In the genomic region with DNA sequence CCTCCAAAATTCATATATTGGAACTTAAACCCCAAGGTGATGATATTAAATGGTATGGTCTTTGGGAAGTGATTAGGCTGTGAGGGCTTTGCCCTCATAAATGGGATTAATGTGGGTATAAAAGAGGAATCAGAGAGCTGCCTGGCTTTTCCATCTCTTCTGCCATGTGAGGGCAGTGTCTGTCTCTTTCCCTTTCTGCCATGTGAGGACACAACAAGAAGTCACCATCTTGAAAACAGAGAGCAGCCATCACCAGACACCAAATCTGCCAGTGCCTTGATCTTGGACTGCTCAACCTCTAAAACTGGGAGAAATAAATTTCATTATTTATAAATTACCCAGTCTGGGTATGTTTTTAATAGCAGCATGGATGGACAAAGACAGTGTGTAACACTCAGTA, we compare ENCODE assay signal across 21 cellular contexts.
DNase-seq lines count a peak whose midpoint lies in the region; ATAC-seq, FAIRE-seq and TF ChIP-seq lines count a peak whose summit lies in the region.
"Had no signal": no experiment of that assay in that cellular context is flagged by ENCODE, and none has a peak within 500 bp of the region (broad histone marks: within the 10 kb centered on the region; RNA-seq: fewer than 3 reads in every experiment).

No MANE protein-coding gene starts in this region.

- ATAC-seq in A549 (peak in 1 of 2 experiments; percentile 49; a peak in 1 of 6 replicates), HepG2 (no peak; the same call in 2 of the 3 replicates)
- no peak for ATAC-seq in activated T-cell treated with anti-CD3 and anti-CD28 coated beads, Interleukin-2, amount 50 U/mL, for 72 hours (replicated peaks in 1 of 2)
- ATAC-seq: Right ventricle myocardium inferior had no signal

- TF ChIP-seq EP300 in A549 (IDR thresholded peaks at IDR 0.05) (no peak), HepG2 (IDR thresholded peaks at IDR 0.05; ENCODE audit: low read depth in 2 of 2, low read length in 2 of 2) (no peak), HepG2 (CRISPR knock-in tag; IDR thresholded peaks at IDR 0.05; ENCODE audit: borderline replicate concordance) (no peak)

- H3K4me3 Mint-ChIP-seq in activated T-helper 1 cell treated with anti-CD3 and anti-CD28 coated beads, Interleukin-12 subunit alpha, Interleukin-12 subunit beta, Interleukin-2, Interleukin-4 antibody, amounts not matched to agents 30 ng/mL and 10 ng/mL and 1 ng/mL, durations not matched to agents 14 hours and 24 hours and 36 hours = no peak overlapping the region
- no peak overlapping the region for H3K4me3 Mint-ChIP-seq in activated T-cell treated with anti-CD3 and anti-CD28 coated beads, Interleukin-2, amount 50 U/mL, for 72 hours
- H3K4me3 Mint-ChIP-seq: B cell; CD4-positive, alpha-beta memory T cell; HFFc6 had no signal

- H2AFZ ChIP-seq in HepG2 (ENCODE audit: low read length) = no peak overlapping the region
- H2AFZ ChIP-seq: PC-9 had no signal

- no peaks in the 10 kb centered on the region for H3K79me2 ChIP-seq in HepG2 (ENCODE audit: insufficient read depth, low read length)

- H4K20me1 ChIP-seq in HepG2 (ENCODE audit: insufficient read depth, low read length) = no peaks in the 10 kb centered on the region

- TF ChIP-seq RAD21 in A549 (conservative IDR thresholded peaks at IDR 0.05 in 1 of 2, IDR thresholded peaks at IDR 0.05 in 1 of 2) (peak in 1 of 2 experiments; percentile 14; a peak in 1 of 5 replicates), HepG2 (CRISPR knock-in tag; IDR thresholded peaks at IDR 0.05) (no peak)

- no peak overlapping the region for H3K4me2 ChIP-seq in A549
- no peak overlapping the region for H3K4me2 ChIP-seq in HepG2 (ENCODE audit: low read depth, low read length)
- H3K4me2 ChIP-seq: PC-9, SK-N-SH had no signal

- no TSS peak for BruUV-seq in HepG2 (replicated peaks; lab: Mats Ljungman, UMichigan)

- no peaks in the 10 kb centered on the region for H3K9me3 ChIP-seq in A549
- no peaks in the 10 kb centered on the region for H3K9me3 ChIP-seq in HepG2 (ENCODE audit: low read length)

- FAIRE-seq in A549 (lab: Jason Lieb, UNC) (no peak), HepG2 (lab: Jason Lieb, UNC) (no peak)
- FAIRE-seq: D721Med had no signal

- TF ChIP-seq CTCF in A549 (IDR thresholded peaks at IDR 0.05) (no peak), HepG2 (CRISPR knock-in tag; IDR thresholded peaks at IDR 0.05) (peak; percentile 26; the same call in 1 of the 2 replicates)

- CTCF ChIA-PET in A549 (lab: Yijun Ruan, JAX) (interaction anchor here (0.8 to 2.1 kb wide), 2 partner anchors 8 to 12 kb away, joined by 3 to 5 read pairs; no protein-coding TSS in a partner anchor), HepG2 (lab: Yijun Ruan, JAX; ENCODE audit: low intra/inter-chr PET ratio, low total read pairs) (interaction anchor here (1.3 kb wide), 1 partner anchor 138 kb away, joined by 4 read pairs; no protein-coding TSS in a partner anchor)

- H3K4me1 Mint-ChIP-seq in activated T-helper 1 cell treated with anti-CD3 and anti-CD28 coated beads, Interleukin-12 subunit alpha, Interleukin-12 subunit beta, Interleukin-2, Interleukin-4 antibody, amounts not matched to agents 30 ng/mL and 10 ng/mL and 1 ng/mL, durations not matched to agents 14 hours and 24 hours and 36 hours (ENCODE audit: low read depth) = no peaks in the 10 kb centered on the region
- H3K4me1 Mint-ChIP-seq in activated T-cell treated with anti-CD3 and anti-CD28 coated beads, Interleukin-2, amount 50 U/mL, for 72 hours (ENCODE audit: low read depth) = no peaks in the 10 kb centered on the region
- H3K4me1 Mint-ChIP-seq: B cell; CD4-positive, alpha-beta memory T cell had no signal

- peaks cover 16% of the 10 kb centered on the region for H3K9me3 Mint-ChIP-seq in activated T-helper 1 cell treated with anti-CD3 and anti-CD28 coated beads, Interleukin-12 subunit alpha, Interleukin-12 subunit beta, Interleukin-2, Interleukin-4 antibody, amounts not matched to agents 30 ng/mL and 10 ng/mL and 1 ng/mL, durations not matched to agents 14 hours and 24 hours and 36 hours
- peaks cover 2% of the 10 kb centered on the region in 2 donors for H3K9me3 Mint-ChIP-seq in activated T-cell treated with anti-CD3 and anti-CD28 coated beads, Interleukin-2, amount 50 U/mL, for 72 hours

- POLR2A ChIA-PET in A549 (lab: Yijun Ruan, JAX) (no interaction called here), HepG2 (lab: Yijun Ruan, JAX) (no interaction called here)

- no peaks in the 10 kb centered on the region for H3K4me1 ChIP-seq in A549
- H3K4me1 ChIP-seq in HepG2 (ENCODE audit: insufficient read depth, low read length) = no peaks in the 10 kb centered on the region

- no peaks in the 10 kb centered on the region for H3K36me3 ChIP-seq in HepG2 (replicated peaks in 1 of 2; ENCODE audit: control insufficient read depth in 1 of 2, insufficient read depth in 2 of 2, low read length in 2 of 2)

- H3K27ac Mint-ChIP-seq in activated T-helper 1 cell treated with anti-CD3 and anti-CD28 coated beads, Interleukin-12 subunit alpha, Interleukin-12 subunit beta, Interleukin-2, Interleukin-4 antibody, amounts not matched to agents 30 ng/mL and 10 ng/mL and 1 ng/mL, durations not matched to agents 14 hours and 24 hours and 36 hours = no peak overlapping the region
- H3K27ac Mint-ChIP-seq in activated T-cell treated with anti-CD3 and anti-CD28 coated beads, Interleukin-2, amount 50 U/mL, for 72 hours = no peak overlapping the region
- H3K27ac Mint-ChIP-seq: B cell; CD4-positive, alpha-beta memory T cell; HFFc6 had no signal

- in situ Hi-C loops in HepG2 (cut with HindIII; ENCODE audit: extremely low pct_ligation_motif_present, low pct_unique_long_range_greater_than_20kb) = no loop called here

- H3K4me3 ChIP-seq in A549 (no peak overlapping the region), HepG2 (replicated peaks in 1 of 3; ENCODE audit: insufficient read depth in 1 of 3, low read depth in 2 of 3, low read length in 3 of 3) (no peak overlapping the region)
- H3K4me3 ChIP-seq: PC-9 had no signal

- intact Hi-C loops in HepG2 (cut with micrococcal nuclease; ENCODE audit: unreplicated experiment) = loop anchor here (1.0 kb wide), 1 partner anchor 138 kb away; no protein-coding TSS in a partner anchor
- intact Hi-C loops in activated T-helper 1 cell treated with anti-CD3 and anti-CD28 coated beads, Interleukin-12 subunit alpha, Interleukin-12 subunit beta, Interleukin-2, Interleukin-4 antibody, amounts not matched to agents 30 ng/mL and 10 ng/mL and 1 ng/mL, durations not matched to agents 14 hours and 24 hours and 36 hours (cut with micrococcal nuclease) = no loop called here

- no peak overlapping the region for H3K9ac ChIP-seq in HepG2 (ENCODE audit: insufficient read depth, low read depth, low read length)
- H3K9ac ChIP-seq: SK-N-SH had no signal

- no peaks in the 10 kb centered on the region for H3K27me3 Mint-ChIP-seq in activated T-helper 1 cell treated with anti-CD3 and anti-CD28 coated beads, Interleukin-12 subunit alpha, Interleukin-12 subunit beta, Interleukin-2, Interleukin-4 antibody, amounts not matched to agents 30 ng/mL and 10 ng/mL and 1 ng/mL, durations not matched to agents 14 hours and 24 hours and 36 hours (ENCODE audit: insufficient read depth)
- no peaks in the 10 kb centered on the region for H3K27me3 Mint-ChIP-seq in activated T-cell treated with anti-CD3 and anti-CD28 coated beads, Interleukin-2, amount 50 U/mL, for 72 hours (ENCODE audit: low read depth)
- H3K27me3 Mint-ChIP-seq: B cell; CD4-positive, alpha-beta memory T cell had no signal

- H3K27ac ChIP-seq in A549 = no peak overlapping the region
- no peak overlapping the region for H3K27ac ChIP-seq in HepG2 (ENCODE audit: extremely low read length, insufficient read depth, low read length)
- H3K27ac ChIP-seq: PC-9 had no signal

- no peaks in the 10 kb centered on the region for H3K27me3 ChIP-seq in HepG2 (ENCODE audit: control insufficient read depth in 1 of 2, insufficient read depth in 2 of 2, low read length in 2 of 2)

- no peak for TF ChIP-seq POLR2A in A549 (IDR thresholded peaks at IDR 0.05; ENCODE audit: low read length)
- TF ChIP-seq POLR2A in HepG2 (IDR thresholded peaks at IDR 0.05; ENCODE audit: insufficient read depth in 1 of 2, low read depth in 2 of 2, low read length in 2 of 2) = no peak

- no peaks in the 10 kb centered on the region for H3K36me3 Mint-ChIP-seq in activated T-helper 1 cell treated with anti-CD3 and anti-CD28 coated beads, Interleukin-12 subunit alpha, Interleukin-12 subunit beta, Interleukin-2, Interleukin-4 antibody, amounts not matched to agents 30 ng/mL and 10 ng/mL and 1 ng/mL, durations not matched to agents 14 hours and 24 hours and 36 hours (ENCODE audit: low read depth)
- peaks cover 0 to under 1% of the 10 kb centered on the region in 2 donors for H3K36me3 Mint-ChIP-seq in activated T-cell treated with anti-CD3 and anti-CD28 coated beads, Interleukin-2, amount 50 U/mL, for 72 hours (ENCODE audit: insufficient read depth in 2 of 2)
- H3K36me3 Mint-ChIP-seq: CD4-positive, alpha-beta memory T cell had no signal

- DNase-seq in A549 (ENCODE audit: low read depth in 1 of 2, low spot score in 1 of 2) (peak in 1 of 2 experiments; percentile 25), HT-29 (ENCODE audit: low spot score) (peak; percentile 16), SW480 (ENCODE audit: low spot score) (peak; percentile 18), HepG2 (ENCODE audit: low spot score) (no peak), GM03348 (ENCODE audit: low spot score) (no peak)
- no peak for DNase-seq in activated T-helper 1 cell treated with anti-CD3 and anti-CD28 coated beads, Interleukin-12 subunit alpha, Interleukin-12 subunit beta, Interleukin-2, Interleukin-4 antibody, amounts not matched to agents 30 ng/mL and 10 ng/mL and 1 ng/mL, durations not matched to agents 14 hours and 24 hours and 36 hours (ENCODE audit: low spot score)
- DNase-seq in activated CD4-positive, alpha-beta T cell treated with anti-CD3 and anti-CD28 coated beads for 1 hour = no peak
- DNase-seq in activated T-cell treated with anti-CD3 and anti-CD28 coated beads, Interleukin-2, amount 50 U/mL, for 72 hours = no peak
- DNase-seq: CD4-positive, alpha-beta memory T cell; GF-D8; HFFc6; IMR-90; Kasumi-1; NCI-H1436 treated with DMSO at 0.1 percent for 48 hours; NCI-H2081 treated with DMSO at 0.1 percent for 48 hours; NCI-H524 treated with DMSO at 0.1 percent for 48 hours; PC-9; SK-N-SH had no signal

TF ChIP-seq in A549, 52 proteins besides CTCF, POLR2A, EP300 and RAD21:
- no peak for TF ChIP-seq FOSL2 (IDR thresholded peaks at IDR 0.05)
- no peak for TF ChIP-seq FOSL2 (CRISPR knock-in tag; IDR thresholded peaks at IDR 0.05)
- TF ChIP-seq HEYL (CRISPR knock-in tag; IDR thresholded peaks at IDR 0.05) = no peak
- peak; percentile 58; the same call in 1 of the 2 replicates for TF ChIP-seq EHMT2 (IDR thresholded peaks at IDR 0.05; ENCODE audit: low read depth)
- no peak for TF ChIP-seq KDM5A (IDR thresholded peaks at IDR 0.05)

TF ChIP-seq in HepG2, 621 proteins besides CTCF, POLR2A, EP300 and RAD21:
- TF ChIP-seq KLF15 (CRISPR knock-in tag; IDR thresholded peaks at IDR 0.05; ENCODE audit: borderline replicate concordance) (no peak), STAG1 (CRISPR knock-in tag; IDR thresholded peaks at IDR 0.05) (peak; percentile 39; the same call in 1 of the 2 replicates)

Comparison
In these comparisons a context has a peak if more than half of its experiments do, and no peak if none do; other contexts are left out.
1. DNase-seq: peak in HT-29 (single experiment) and SW480 (single experiment); none in HepG2 (single experiment), GM03348 (single experiment), activated T-helper 1 cell treated with anti-CD3 and anti-CD28 coated beads, Interleukin-12 subunit alpha, Interleukin-12 subunit beta, Interleukin-2, Interleukin-4 antibody, amounts not matched to agents 30 ng/mL and 10 ng/mL and 1 ng/mL, durations not matched to agents 14 hours and 24 hours and 36 hours (single experiment), activated CD4-positive, alpha-beta T cell treated with anti-CD3 and anti-CD28 coated beads for 1 hour (single experiment) and activated T-cell treated with anti-CD3 and anti-CD28 coated beads, Interleukin-2, amount 50 U/mL, for 72 hours (0 of 2).